In the genomic region with DNA sequence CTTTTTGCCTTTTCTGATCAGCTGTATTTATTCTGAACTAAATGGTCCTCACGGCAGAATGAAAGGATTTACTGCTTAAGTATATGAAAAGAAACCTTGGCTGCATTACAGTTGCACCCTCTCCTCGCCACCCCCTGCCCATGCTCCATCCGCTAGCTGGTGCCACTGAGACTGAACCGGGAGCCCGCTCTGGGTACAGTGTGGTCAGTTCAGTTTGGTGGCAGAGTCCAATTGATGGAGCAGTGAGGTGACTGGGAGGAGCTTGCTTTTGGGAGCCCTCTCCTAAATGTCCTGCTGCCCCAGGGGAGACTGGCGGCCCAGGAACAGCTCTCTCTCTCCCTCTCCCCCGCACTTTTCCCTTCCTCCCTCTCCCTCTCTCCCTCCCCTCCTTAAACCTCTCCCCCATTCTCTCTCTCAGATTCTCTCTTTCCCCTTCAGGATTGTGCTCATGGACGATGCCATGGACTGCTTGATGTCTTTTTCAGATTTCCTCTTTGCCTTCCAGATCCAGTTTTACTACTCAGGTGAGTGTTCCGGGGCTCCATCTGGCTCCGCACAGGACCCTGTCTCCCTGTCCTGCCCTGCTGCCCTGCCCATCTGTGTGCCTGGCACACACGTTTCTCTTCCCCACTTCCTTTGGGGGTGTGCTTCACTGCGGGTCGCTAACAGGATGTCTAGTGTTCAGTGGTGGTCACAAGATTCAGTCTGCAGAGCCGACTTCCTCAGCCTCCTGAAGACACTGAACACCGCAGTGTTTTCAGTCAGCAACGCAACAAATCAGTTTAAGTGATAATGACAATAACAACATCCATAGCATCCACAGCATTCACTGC, we compare ENCODE assay signal across 14 cellular contexts. TPM values are rescaled to one million over a fixed set of nuclear protein-coding genes. Genes with fewer than 3 reads are reported as not detected.
DNase-seq lines count a peak whose midpoint lies in the region; ATAC-seq, FAIRE-seq and TF ChIP-seq lines count a peak whose summit lies in the region.
"Had no signal": no experiment of that assay in that cellular context is flagged by ENCODE, and none has a peak within 500 bp of the region (broad histone marks: within the 10 kb centered on the region; RNA-seq: fewer than 3 reads in every experiment).

No MANE protein-coding gene starts in this region.

- POLR2A ChIA-PET in activated naive CD8-positive, alpha-beta T cell treated with anti-CD3 and anti-CD28 coated beads, Interleukin-2, amount 10 ng/mL, durations not matched to agents 7 days and 5 days (lab: Charles Lee): interaction anchor here (0.6 to 1.8 kb wide), 5 partner anchors 10 to 261 kb away, joined by 3 to 7 read pairs (median 4); a partner anchor contains a TSS

- no peaks in the 10 kb centered on the region for H3K36me3 Mint-ChIP-seq in activated naive CD8-positive, alpha-beta T cell treated with anti-CD3 and anti-CD28 coated beads, Interleukin-2, amount 10 ng/mL, durations not matched to agents 7 days and 5 days
- H3K36me3 Mint-ChIP-seq in natural killer cell treated with Interleukin-12 subunit alpha and Interleukin-12 subunit beta and Interleukin-15 and Interleukin-18, amount 100 ng/mL, for 72 hours: no peaks in the 10 kb centered on the region

- peak overlapping the region; percentile 92 for H3K27ac Mint-ChIP-seq in activated naive CD8-positive, alpha-beta T cell treated with anti-CD3 and anti-CD28 coated beads, Interleukin-2, amount 10 ng/mL, durations not matched to agents 7 days and 5 days
- peak overlapping the region; percentile 52 to 55 for H3K27ac Mint-ChIP-seq in natural killer cell treated with Interleukin-12 subunit alpha and Interleukin-12 subunit beta and Interleukin-15 and Interleukin-18, amount 100 ng/mL, for 72 hours

- peak overlapping the region; percentile 80 for H3K4me3 Mint-ChIP-seq in activated naive CD8-positive, alpha-beta T cell treated with anti-CD3 and anti-CD28 coated beads, Interleukin-2, amount 10 ng/mL, durations not matched to agents 7 days and 5 days
- peak overlapping the region; percentile 75 for H3K4me3 Mint-ChIP-seq in natural killer cell treated with Interleukin-12 subunit alpha and Interleukin-12 subunit beta and Interleukin-15 and Interleukin-18, amount 100 ng/mL, for 72 hours

- H3F3A ChIP-seq in DOHH2 (ENCODE audit: control insufficient read depth, insufficient read depth): peaks cover 3% of the 10 kb centered on the region; the same call in 1 of the 2 replicates

- no peaks in the 10 kb centered on the region for H3K27me3 Mint-ChIP-seq in activated naive CD8-positive, alpha-beta T cell treated with anti-CD3 and anti-CD28 coated beads, Interleukin-2, amount 10 ng/mL, durations not matched to agents 7 days and 5 days
- no peaks in the 10 kb centered on the region for H3K27me3 Mint-ChIP-seq in natural killer cell treated with Interleukin-12 subunit alpha and Interleukin-12 subunit beta and Interleukin-15 and Interleukin-18, amount 100 ng/mL, for 72 hours

- H3K27ac ChIP-seq in DOHH2 (ENCODE audit: low read depth, low read length) (no peak overlapping the region), Karpas-422 (ENCODE audit: low read length) (peak overlapping the region; percentile 39)
- H3K27ac ChIP-seq: breast epithelium, GM23248, psoas muscle had no signal

- peaks cover 32% of the 10 kb centered on the region for H3K4me1 Mint-ChIP-seq in activated naive CD8-positive, alpha-beta T cell treated with anti-CD3 and anti-CD28 coated beads, Interleukin-2, amount 10 ng/mL, durations not matched to agents 7 days and 5 days
- H3K4me1 Mint-ChIP-seq in natural killer cell treated with Interleukin-12 subunit alpha and Interleukin-12 subunit beta and Interleukin-15 and Interleukin-18, amount 100 ng/mL, for 72 hours (ENCODE audit: low read depth in 2 of 2): peaks cover 21 to 23% of the 10 kb centered on the region in 2 donors

- no peaks in the 10 kb centered on the region for H3K27me3 ChIP-seq in DOHH2 (ENCODE audit: control insufficient read depth, low read length)
- no peaks in the 10 kb centered on the region for H3K27me3 ChIP-seq in Karpas-422 (ENCODE audit: low read length)
- H3K27me3 ChIP-seq: breast epithelium, stomach had no signal

- TF ChIP-seq CTCF in DOHH2 (IDR thresholded peaks at IDR 0.05; ENCODE audit: low read depth, low read length, poor library complexity, severe bottlenecking): no peak

- peak; percentile 95 for ATAC-seq in activated naive CD8-positive, alpha-beta T cell treated with anti-CD3 and anti-CD28 coated beads, Interleukin-2, amount 10 ng/mL, durations not matched to agents 7 days and 5 days (ENCODE audit: low read depth)
- peak; percentile 63 to 76 for ATAC-seq in natural killer cell treated with Interleukin-12 subunit alpha and Interleukin-12 subunit beta and Interleukin-15 and Interleukin-18, amount 100 ng/mL, for 72 hours
- ATAC-seq in HG02678 (IDR thresholded peaks at IDR 0.05; ENCODE audit: unreplicated experiment): no peak
- ATAC-seq: psoas muscle had no signal

- H3K4me1 ChIP-seq in DOHH2 (ENCODE audit: control insufficient read depth, low read length) (peaks cover 51% of the 10 kb centered on the region), Karpas-422 (ENCODE audit: low read length) (peaks cover 45% of the 10 kb centered on the region)
- H3K4me1 ChIP-seq: breast epithelium had no signal

- no peaks in the 10 kb centered on the region for H4K20me1 ChIP-seq in DOHH2 (ENCODE audit: control insufficient read depth, insufficient read depth, low read depth, low read length)
- no peaks in the 10 kb centered on the region for H4K20me1 ChIP-seq in Karpas-422 (ENCODE audit: insufficient read depth, low read depth, low read length)

- DNase-seq in Karpas-422 (no peak), RCC 7860 (ENCODE audit: low spot score) (no peak), AML-193 (lab: John Stamatoyannopoulos, UW) (no peak), GM19240 (ENCODE audit: insufficient read length, low spot score) (no peak)
- peak; percentile 62 for DNase-seq in activated naive CD8-positive, alpha-beta T cell treated with anti-CD3 and anti-CD28 coated beads, Interleukin-2, amount 10 ng/mL, durations not matched to agents 7 days and 5 days
- DNase-seq in natural killer cell treated with Interleukin-12 subunit alpha and Interleukin-12 subunit beta and Interleukin-15 and Interleukin-18, amount 100 ng/mL, for 72 hours (ENCODE audit: low spot score): no peak
- DNase-seq: midbrain; psoas muscle; stimulated activated CD4-positive, alpha-beta T cell treated with anti-CD3 and anti-CD28 coated beads, Interleukin-1b, Interleukin-23, amount 100 ng/mL, for 48 hours; stomach had no signal

- H3K79me2 ChIP-seq in DOHH2 (ENCODE audit: control insufficient read depth, low read length) (no peaks in the 10 kb centered on the region), Karpas-422 (ENCODE audit: low read length) (no peaks in the 10 kb centered on the region)

- H3K9me2 ChIP-seq in DOHH2 (replicated peaks; ENCODE audit: control insufficient read depth, low read length) (no peaks in the 10 kb centered on the region), Karpas-422 (replicated peaks; ENCODE audit: insufficient read depth, low read length) (no peaks in the 10 kb centered on the region)

- H3K9ac ChIP-seq in Karpas-422 (ENCODE audit: low read length): peak overlapping the region; percentile 2; the same call in 1 of the 2 replicates
- H3K9ac ChIP-seq: GM23248 had no signal

- H3K36me3 ChIP-seq in DOHH2 (ENCODE audit: control insufficient read depth, low read length) (no peaks in the 10 kb centered on the region), Karpas-422 (ENCODE audit: insufficient read depth, low read length) (no peaks in the 10 kb centered on the region)
- H3K36me3 ChIP-seq: breast epithelium had no signal

- H2AFZ ChIP-seq in Karpas-422 (ENCODE audit: low read length): no peak overlapping the region
- H2AFZ ChIP-seq: GM23248 had no signal

- H3K9me3 ChIP-seq in DOHH2 (ENCODE audit: control insufficient read depth, insufficient read depth, low read length) (no peaks in the 10 kb centered on the region), Karpas-422 (ENCODE audit: low read length) (no peaks in the 10 kb centered on the region)
- H3K9me3 ChIP-seq: breast epithelium, psoas muscle, stomach had no signal

- H3K4me3 ChIP-seq in DOHH2 (ENCODE audit: low read length): peak overlapping the region; percentile 43
- no peak overlapping the region for H3K4me3 ChIP-seq in Karpas-422 (ENCODE audit: low read length)
- H3K4me3 ChIP-seq: breast epithelium, GM23248, psoas muscle, stomach had no signal

- H3K4me2 ChIP-seq in DOHH2 (ENCODE audit: low read length) (peak overlapping the region; percentile 69), Karpas-422 (ENCODE audit: low read depth, low read length, poor library complexity, severe bottlenecking) (no peak overlapping the region)

- no peak for FAIRE-seq in RCC 7860 (lab: Jason Lieb, UNC)

- H3K9me3 Mint-ChIP-seq in activated naive CD8-positive, alpha-beta T cell treated with anti-CD3 and anti-CD28 coated beads, Interleukin-2, amount 10 ng/mL, durations not matched to agents 7 days and 5 days: no peaks in the 10 kb centered on the region
- H3K9me3 Mint-ChIP-seq in natural killer cell treated with Interleukin-12 subunit alpha and Interleukin-12 subunit beta and Interleukin-15 and Interleukin-18, amount 100 ng/mL, for 72 hours: no peaks in the 10 kb centered on the region

RNA-seq across cellular contexts. Expression of a gene that starts 21.7 kb away (rescaled TPM):
- 68.6 and 139 TPM in 2 replicates for total RNA-seq in Karpas-422 (2014; rRNA removed; shearing (Covaris generic); ENCODE audit: low replicate concordance)
- total RNA-seq in activated naive CD8-positive, alpha-beta T cell treated with anti-CD3 and anti-CD28 coated beads, Interleukin-2, amount 10 ng/mL, durations not matched to agents 7 days and 5 days: 100 to 1,000 TPM; 108 to 113 TPM
- 100 to 1,000 TPM; 117 to 151 TPM for total RNA-seq in natural killer cell treated with Interleukin-12 subunit alpha and Interleukin-12 subunit beta and Interleukin-15 and Interleukin-18, amount 100 ng/mL, for 72 hours

RNA-seq across cellular contexts. Expression of a gene that starts 31.3 kb away (rescaled TPM):
- total RNA-seq in Karpas-422 (2014; rRNA removed; shearing (Covaris generic); ENCODE audit: low replicate concordance): 1.1 and 5.9 TPM in 2 replicates
- total RNA-seq in activated naive CD8-positive, alpha-beta T cell treated with anti-CD3 and anti-CD28 coated beads, Interleukin-2, amount 10 ng/mL, durations not matched to agents 7 days and 5 days: 1 to 10 TPM; 1.1 to 1.3 TPM
- total RNA-seq in natural killer cell treated with Interleukin-12 subunit alpha and Interleukin-12 subunit beta and Interleukin-15 and Interleukin-18, amount 100 ng/mL, for 72 hours: 1 to 10 TPM; 1.1 to 4.0 TPM

RNA-seq across cellular contexts. Expression of a gene that starts 59.8 kb away (rescaled TPM):
- 21.1 and 26.4 TPM in 2 replicates for total RNA-seq in Karpas-422 (2014; rRNA removed; shearing (Covaris generic); ENCODE audit: low replicate concordance)
- total RNA-seq in activated naive CD8-positive, alpha-beta T cell treated with anti-CD3 and anti-CD28 coated beads, Interleukin-2, amount 10 ng/mL, durations not matched to agents 7 days and 5 days: 100 to 1,000 TPM; 178 to 181 TPM
- 10 to 100 TPM; 47.9 to 71.7 TPM for total RNA-seq in natural killer cell treated with Interleukin-12 subunit alpha and Interleukin-12 subunit beta and Interleukin-15 and Interleukin-18, amount 100 ng/mL, for 72 hours
